10 cellular contexts compared by ENCODE assay signal in the genomic region with DNA sequence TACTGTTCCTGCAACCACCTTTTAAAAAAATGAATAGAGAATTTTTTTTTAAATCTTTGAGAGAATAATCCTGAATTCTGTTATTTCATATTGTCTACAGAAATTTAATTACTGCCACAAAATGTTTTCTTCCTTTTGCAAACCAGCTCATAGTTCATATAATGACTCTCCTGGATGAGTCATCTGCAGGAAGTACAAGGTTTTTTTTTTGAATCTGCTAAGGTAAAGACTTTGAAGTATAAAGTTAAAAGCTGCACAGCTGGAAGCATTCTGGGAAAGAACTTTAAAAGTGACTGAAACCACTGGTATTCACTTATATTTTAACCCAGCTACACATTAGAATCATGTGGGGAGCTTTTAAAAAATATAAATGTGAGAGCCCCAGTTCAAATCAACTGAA. TPM values are rescaled to one million over a fixed set of nuclear protein-coding genes. Genes with fewer than 3 reads are reported as not detected.
DNase-seq lines count a peak whose midpoint lies in the region; ATAC-seq and TF ChIP-seq lines count a peak whose summit lies in the region.
"Had no signal": no experiment of that assay in that cellular context is flagged by ENCODE, and none has a peak within 500 bp of the region (broad histone marks: within the 10 kb centered on the region; RNA-seq: fewer than 3 reads in every experiment).

No MANE protein-coding gene starts in this region.

- ATAC-seq in GM19468 (IDR thresholded peaks at IDR 0.05; ENCODE audit: extremely low read depth, unreplicated experiment) (peak; percentile 67), HG03442 (IDR thresholded peaks at IDR 0.05; ENCODE audit: unreplicated experiment) (peak; percentile 74)

- H3K27ac ChIP-seq in WERI-Rb-1 = no peak overlapping the region

- H3K27me3 ChIP-seq in WERI-Rb-1 (ENCODE audit: insufficient read depth, low read depth, severe bottlenecking) = no peaks in the 10 kb centered on the region

- H3K4me3 Mint-ChIP-seq in Calu3 (ENCODE audit: low read depth, unreplicated experiment) = no peak overlapping the region

- H3K36me3 ChIP-seq in WERI-Rb-1 = no peaks in the 10 kb centered on the region

- H3K27me3 Mint-ChIP-seq in Calu3 (ENCODE audit: unreplicated experiment) = no peaks in the 10 kb centered on the region

- H3K27ac Mint-ChIP-seq in Calu3 (ENCODE audit: unreplicated experiment) = peak overlapping the region; percentile 53

- H3K9me3 ChIP-seq in WERI-Rb-1 (ENCODE audit: severe bottlenecking) = no peaks in the 10 kb centered on the region

- intact Hi-C loops in Calu3 (cut with micrococcal nuclease; ENCODE audit: unreplicated experiment) = loop anchor here (5.0 kb wide), 1 partner anchor 103 kb away; no protein-coding TSS in a partner anchor
- intact Hi-C loops in posterior vena cava (cut with DNase I) = no loop called here

- peaks cover 4% of the 10 kb centered on the region for H3K9me3 Mint-ChIP-seq in Calu3 (ENCODE audit: low read depth, unreplicated experiment)

- CTCF ChIA-PET in Calu3 (lab: Charles Lee) = interaction anchor here (0.7 to 1.0 kb wide), 4 partner anchors 21 to 33 kb away, joined by 3 to 4 read pairs (median 3); no protein-coding TSS in a partner anchor

- peaks cover 12% of the 10 kb centered on the region for H3K36me3 Mint-ChIP-seq in Calu3 (ENCODE audit: insufficient read depth, unreplicated experiment)

- BruUV-seq in Calu3 (replicated peaks; lab: Mats Ljungman, UMichigan) = no TSS peak

- H3K4me3 ChIP-seq in choroid plexus epithelial cell (ENCODE audit: low read depth, low read length) = no peak overlapping the region
- no peak overlapping the region for H3K4me3 ChIP-seq in WERI-Rb-1 (ENCODE audit: low read depth, low read length)

- TF ChIP-seq CTCF in Calu3 (IDR thresholded peaks at IDR 0.05; ENCODE audit: unreplicated experiment) (no peak), choroid plexus epithelial cell (conservative IDR thresholded peaks at IDR 0.05; ENCODE audit: low read depth, low read length) (no peak), WERI-Rb-1 (IDR thresholded peaks at IDR 0.05; ENCODE audit: low read depth, low read length) (no peak)

- H3K4me1 Mint-ChIP-seq in Calu3 (ENCODE audit: low read depth, unreplicated experiment) = peaks cover 76% of the 10 kb centered on the region

- DNase-seq in Calu3 (no peak), choroid plexus epithelial cell (ENCODE audit: low read depth) (peak; percentile 48), WERI-Rb-1 (no peak), posterior vena cava (ENCODE audit: low spot score) (no peak), COLO668 (lab: John Stamatoyannopoulos, UW; ENCODE audit: unreplicated experiment) (no peak)
- DNase-seq in stimulated activated CD4-positive, alpha-beta T cell treated with anti-CD3 and anti-CD28 coated beads, Interleukin-4, amount 100 ng/mL, for 4 hours = no peak
- DNase-seq: activated CD4-positive, alpha-beta T cell treated with anti-CD3 and anti-CD28 coated beads for 48 hours; foreskin melanocyte had no signal

RNA-seq across cellular contexts. Expression of a gene that starts 25.4 kb away (rescaled TPM):
- 135 and 145 TPM in 2 replicates for total RNA-seq in Calu3 (2022)
- total RNA-seq in posterior vena cava = 100 to 1,000 TPM; 142 to 163 TPM
